ENCODE assay signal across 8 cellular contexts in genomic region chr5:23506329-23507236, GRCh38. TPM values are rescaled to one million over a fixed set of nuclear protein-coding genes. Genes with fewer than 3 reads are reported as not detected.
DNase-seq lines count a peak whose midpoint lies in the region; ATAC-seq and TF ChIP-seq lines count a peak whose summit lies in the region.

No MANE protein-coding gene starts in this region.

- H3K4me3 ChIP-seq in heart right ventricle (peak overlapping the region in 7 of 10 donors; percentile 8 to 46 (median 16)), sigmoid colon (peak overlapping the region in 3 of 4 donors; percentile 3 to 36 (median 6))

- peak overlapping the region in 2 of 10 donors; percentile 30 to 47 for H3K27ac ChIP-seq in heart right ventricle
- peak overlapping the region in 3 of 4 donors; percentile 18 to 59 (median 48) for H3K27ac ChIP-seq in sigmoid colon

- ATAC-seq in heart right ventricle (peak in 7 of 8 donors; percentile 40 to 79 (median 65)), GM21360 (IDR thresholded peaks at IDR 0.05; ENCODE audit: unreplicated experiment) (no peak)

- TF ChIP-seq EP300 in sigmoid colon (IDR thresholded peaks at IDR 0.05), result no peak

- peak in 4 of 9 donors; percentile 14 to 43 (median 29) for TF ChIP-seq CTCF in heart right ventricle (IDR thresholded peaks at IDR 0.05)
- no peak for TF ChIP-seq CTCF in sigmoid colon (IDR thresholded peaks at IDR 0.05)

- H3K9me3 ChIP-seq in heart right ventricle (peaks cover 0 to 19% (median 0%) of the 10 kb centered on the region in 11 donors), sigmoid colon (no peaks in the 10 kb centered on the region)

- peak; percentile 4 for DNase-seq in NCI-H2107 treated with DMSO at 0.1 percent for 48 hours (lab: John Stamatoyannopoulos, UW; ENCODE audit: unreplicated experiment)
- no peak for DNase-seq in NCI-H2107 (lab: John Stamatoyannopoulos, UW)
- DNase-seq in OCI-M1 (lab: John Stamatoyannopoulos, UW), result peak; percentile 89
- no peak for DNase-seq in heart right ventricle
- DNase-seq in sigmoid colon, result no peak
- DNase-seq in LoVo (ENCODE audit: low spot score), result no peak
- no peak for DNase-seq in stimulated activated CD8-positive, alpha-beta memory T cell treated with anti-CD3 and anti-CD28 coated beads, Interleukin-4, amount 100 ng/mL, for 48 hours

- 54 to 63% methylated on average over 23 of the region's 23 CpGs for WGBS in heart right ventricle, 2 donors
- WGBS in sigmoid colon, 2 donors, result 73 to 76% methylated on average over 23 of the region's 23 CpGs

- no peaks in the 10 kb centered on the region for H3K4me1 ChIP-seq in heart right ventricle
- H3K4me1 ChIP-seq in sigmoid colon, result no peaks in the 10 kb centered on the region

- H3K27me3 ChIP-seq in heart right ventricle (no peaks in the 10 kb centered on the region), sigmoid colon (no peaks in the 10 kb centered on the region)

- no peak for TF ChIP-seq POLR2A in sigmoid colon (IDR thresholded peaks at IDR 0.05)

- no peaks in the 10 kb centered on the region for H3K36me3 ChIP-seq in heart right ventricle
- no peaks in the 10 kb centered on the region for H3K36me3 ChIP-seq in sigmoid colon

- intact Hi-C loops in heart right ventricle (cut with DNase I), result no loop called here
- intact Hi-C loops in sigmoid colon (cut with DNase I), result no loop called here

RNA-seq across cellular contexts. Expression of gene PRDM9, which starts 0.8 kb away (rescaled TPM):
- total RNA-seq in heart right ventricle (not detected), sigmoid colon (not detected)
- polyA plus RNA-seq in heart right ventricle (not detected), sigmoid colon (not detected)

Comparison
In these comparisons a context has a peak if more than half of its experiments do, and no peak if none do; other contexts are left out.
1. DNase-seq: peak in NCI-H2107 treated with DMSO at 0.1 percent for 48 hours (single experiment) and OCI-M1 (single experiment); none in NCI-H2107 (single experiment), heart right ventricle (0 of 2), sigmoid colon (single experiment), LoVo (single experiment) and stimulated activated CD8-positive, alpha-beta memory T cell treated with anti-CD3 and anti-CD28 coated beads, Interleukin-4, amount 100 ng/mL, for 48 hours (single experiment).